Comparison of ENCODE assay signal across 8 cellular contexts in genomic region chr4:25234390-25235367, GRCh38. TPM values are rescaled to one million over a fixed set of nuclear protein-coding genes. Genes with fewer than 3 reads are reported as not detected.
DNase-seq lines count a peak whose midpoint lies in the region; ATAC-seq and TF ChIP-seq lines count a peak whose summit lies in the region.

No MANE protein-coding gene starts in this region.

- peak overlapping the region; percentile 94 for H3K4me3 ChIP-seq in BLaER1
- H3K4me3 ChIP-seq in duodenal mucosa (ENCODE audit: low read depth in 1 of 2, low read length in 2 of 2): peak overlapping the region; percentile 79 to 89
- peak overlapping the region; percentile 89 to 95 (median 94) for H3K4me3 ChIP-seq in liver (ENCODE audit: low read depth in 1 of 3, low read length in 3 of 3)

- ATAC-seq in GM19023 (IDR thresholded peaks at IDR 0.05; ENCODE audit: unreplicated experiment) (peak; percentile 47), HG03139 (IDR thresholded peaks at IDR 0.05; ENCODE audit: unreplicated experiment) (peak; percentile 46)

- no peaks in the 10 kb centered on the region for H4K20me1 ChIP-seq in BLaER1

- peak; percentile 55 for TF ChIP-seq CTCF in liver (IDR thresholded peaks at IDR 0.05; ENCODE audit: low read depth, low read length, missing input control)

- H3K36me3 ChIP-seq in BLaER1 (peaks cover 35% of the 10 kb centered on the region), duodenal mucosa (ENCODE audit: control insufficient read depth in 1 of 2, insufficient read depth in 2 of 2, low read length in 2 of 2) (no peaks in the 10 kb centered on the region), liver (ENCODE audit: control insufficient read depth in 4 of 4, insufficient read depth in 3 of 4, low read depth in 1 of 4, low read length in 3 of 4) (no peaks in the 10 kb centered on the region)

- peak overlapping the region; percentile 83 for H3K4me2 ChIP-seq in BLaER1

- H3K9me3 ChIP-seq in BLaER1 (peaks cover 64% of the 10 kb centered on the region), duodenal mucosa (ENCODE audit: control insufficient read depth in 1 of 2, low read length in 2 of 2) (no peaks in the 10 kb centered on the region), liver (ENCODE audit: control insufficient read depth in 4 of 4, low read length in 3 of 4) (no peaks in the 10 kb centered on the region)

- peak overlapping the region; percentile 92 for H3K9ac ChIP-seq in BLaER1
- H3K9ac ChIP-seq in duodenal mucosa (ENCODE audit: low read depth in 1 of 2, low read length in 2 of 2): peak overlapping the region; percentile 88 to 98
- H3K9ac ChIP-seq in liver (ENCODE audit: low read depth in 1 of 2, low read length in 2 of 2): peak overlapping the region; percentile 76 to 86

- WGBS in liver: 1% methylated on average over 49 of the region's 49 CpGs

- H3K4me1 ChIP-seq in BLaER1 (peaks cover 32% of the 10 kb centered on the region), duodenal mucosa (ENCODE audit: control insufficient read depth in 1 of 2, insufficient read depth in 2 of 2, low read length in 2 of 2) (peaks cover 5 to 9% of the 10 kb centered on the region in 2 donors), liver (ENCODE audit: control insufficient read depth in 4 of 4, insufficient read depth in 4 of 4, low read length in 3 of 4) (peaks cover 6 to 21% (median 13%) of the 10 kb centered on the region in 4 donors)

- H3K27ac ChIP-seq in BLaER1 (peak overlapping the region; percentile 89), duodenal mucosa (ENCODE audit: low read depth, low read length) (peak overlapping the region; percentile 95), liver (ENCODE audit: low read depth in 1 of 2, low read length in 2 of 2) (peak overlapping the region; percentile 99 to 100)

- H3K27me3 ChIP-seq in BLaER1 (no peaks in the 10 kb centered on the region), duodenal mucosa (ENCODE audit: control insufficient read depth in 1 of 2, insufficient read depth in 2 of 2, low read length in 2 of 2) (no peaks in the 10 kb centered on the region), liver (ENCODE audit: control insufficient read depth in 4 of 4, insufficient read depth in 4 of 4, low read length in 3 of 4) (no peaks in the 10 kb centered on the region)

- peak; percentile 70 to 78 for TF ChIP-seq RAD21 in liver (IDR thresholded peaks at IDR 0.05)

- peak; percentile 64 for DNase-seq in NCI-H460 (ENCODE audit: extremely low read depth, low read depth)
- DNase-seq in activated CD4-positive, alpha-beta T cell treated with anti-CD3 and anti-CD28 coated beads for 48 hours: peak; percentile 42
- peak; percentile 15 to 17 for DNase-seq in stimulated activated CD8-positive, alpha-beta memory T cell treated with anti-CD3 and anti-CD28 coated beads, Interleukin-2, amount 100 ng/mL, for 48 hours (ENCODE audit: low read depth in 2 of 2)

TF ChIP-seq in liver, 16 proteins besides CTCF, POLR2A, EP300 and RAD21:
- TF ChIP-seq HNF4A (conservative IDR thresholded peaks at IDR 0.05) (peak; percentile 82 to 84), REST (IDR thresholded peaks at IDR 0.05) (peak; percentile 84), EGR1 (IDR thresholded peaks at IDR 0.05; ENCODE audit: low read depth in 2 of 2) (no peak), YY1 (IDR thresholded peaks at IDR 0.05) (peak; percentile 76), HNF4G (IDR thresholded peaks at IDR 0.05) (no peak), NR2F2 (IDR thresholded peaks at IDR 0.05) (peak; percentile 21), FOXA2 (IDR thresholded peaks at IDR 0.05) (peak; percentile 28), TAF1 (conservative IDR thresholded peaks at IDR 0.05) (no peak), ZBTB33 (IDR thresholded peaks at IDR 0.05) (peak; percentile 61), MAX (IDR thresholded peaks at IDR 0.05) (peak; percentile 58), ATF3 (IDR thresholded peaks at IDR 0.05) (peak; percentile 55), SP1 (IDR thresholded peaks at IDR 0.05) (peak; percentile 62), RXRA (IDR thresholded peaks at IDR 0.05) (peak; percentile 70 to 71), GABPA (IDR thresholded peaks at IDR 0.05 in 1 of 2, conservative IDR thresholded peaks at IDR 0.05 in 1 of 2) (peak in 1 of 2 donors; percentile 28), FOXA1 (IDR thresholded peaks at IDR 0.05) (peak; percentile 23), JUND (IDR thresholded peaks at IDR 0.05) (peak; percentile 63 to 66)

RNA-seq across cellular contexts. Expression of gene PI4K2B, which starts 0.8 kb away (rescaled TPM):
- total RNA-seq in NCI-H460 (2014; rRNA removed; shearing (Covaris generic)): 13.5 and 14.6 TPM in 2 replicates
- 25.2 and 39.2 TPM in 2 replicates for polyA plus RNA-seq in NCI-H460 (2014; cell fraction: nucleus; rRNA removed)
- total RNA-seq in liver: 10 to 100 TPM; 20.6 to 34.7 TPM
- polyA plus RNA-seq in liver: 10 to 100 TPM; 12.3 to 18.2 TPM

Comparison
In these comparisons a context has a peak if more than half of its experiments do, and no peak if none do; other contexts are left out.
1. Peak in every context shown above with its lines: DNase-seq, ATAC-seq, H3K4me3 ChIP-seq and H3K27ac ChIP-seq.